Comparison of ENCODE assay signal across 26 cellular contexts in genomic region chr15:56723787-56724186, GRCh38.
"Had no signal": no experiment of that assay in that cellular context is flagged by ENCODE, and none has a peak within 500 bp of the region (broad histone marks: within the 10 kb centered on the region; RNA-seq: fewer than 3 reads in every experiment).

No MANE protein-coding gene starts in this region.

- H3K4me1 ChIP-seq: uterus had no signal

- ATAC-seq: heart right ventricle; left cardiac atrium; right lobe of liver; stimulated activated effector memory CD8-positive, alpha-beta T cell treated with anti-CD3 and anti-CD28 coated beads, Interleukin-12 subunit alpha, Interleukin-12 subunit beta, amount 100 ng/mL, for 72 hours had no signal

- H3K27ac ChIP-seq: adrenal gland, ascending aorta, brain microvascular endothelial cell, esophagus squamous epithelium, heart right ventricle, right lobe of liver, uterus, VCaP had no signal

- H3K36me3 ChIP-seq: adrenal gland, esophagus squamous epithelium, right lobe of liver, uterus had no signal

- H3K27me3 Mint-ChIP-seq: activated naive CD8-positive, alpha-beta T cell; activated T-cell treated with anti-CD3 and anti-CD28 coated beads, Interleukin-2, amount 50 U/mL, for 24 hours had no signal

- H3K27me3 ChIP-seq: adrenal gland, ascending aorta, brain microvascular endothelial cell, esophagus squamous epithelium, heart right ventricle, right lobe of liver, uterus had no signal

- H3K4me3 Mint-ChIP-seq: activated naive CD8-positive, alpha-beta T cell; activated T-cell treated with anti-CD3 and anti-CD28 coated beads, Interleukin-2, amount 50 U/mL, for 24 hours; stimulated activated effector memory CD8-positive, alpha-beta T cell treated with anti-CD3 and anti-CD28 coated beads, Interleukin-12 subunit alpha, Interleukin-12 subunit beta, amount 100 ng/mL, for 72 hours had no signal

- H3K4me3 ChIP-seq: adrenal gland, ascending aorta, esophagus squamous epithelium, heart right ventricle, right lobe of liver, skin epidermis, uterus had no signal

- FAIRE-seq: colon, endothelial cell of umbilical vein had no signal

- H3K27ac Mint-ChIP-seq: activated naive CD8-positive, alpha-beta T cell; activated T-helper 2 cell treated with anti-CD3 and anti-CD28 coated beads, Interferon-gamma antibody, Interleukin-2, Interleukin-4, amounts not matched to agents 10 μg/mL and 5 μg/mL and 100 μg/mL, durations not matched to agents 14 hours and 24 hours and 36 hours; stimulated activated effector memory CD8-positive, alpha-beta T cell treated with anti-CD3 and anti-CD28 coated beads, Interleukin-12 subunit alpha, Interleukin-12 subunit beta, amount 100 ng/mL, for 72 hours had no signal

- H3K9me3 ChIP-seq: adrenal gland, ascending aorta, esophagus squamous epithelium, heart right ventricle, right lobe of liver, uterus had no signal

- DNase-seq: activated CD4-positive, CD25-positive, alpha-beta regulatory T cell treated with anti-CD3 and anti-CD28 coated beads, Interleukin-2, amount 50 U/mL, for 72 hours; activated CD8-positive, alpha-beta memory T cell treated with anti-CD3 and anti-CD28 coated beads for 24 hours; activated CD8-positive, alpha-beta memory T cell treated with anti-CD3 and anti-CD28 coated beads, Interleukin-2, amount 50 U/mL, for 4 hours; activated naive CD4-positive, alpha-beta T cell; activated T-cell treated with anti-CD3 and anti-CD28 coated beads, Interleukin-2, amount 50 U/mL, for 24 hours; adrenal gland; brain microvascular endothelial cell; central memory CD4-positive, alpha-beta T cell; effector memory CD4-positive, alpha-beta T cell; esophagus squamous epithelium; heart right ventricle; islet precursor cell; left cardiac atrium; nucleus accumbens; right lobe of liver; stimulated activated CD4-positive, alpha-beta T cell treated with anti-CD3 and anti-CD28 coated beads, Interleukin-1b, Interleukin-23, amount 100 ng/mL, for 48 hours; trophoblast cell; uterus had no signal
